ENCODE assay signal across 1 cellular context in genomic region chr17:60968266-60968665, GRCh38.
TF ChIP-seq lines count a peak whose summit lies in the region.

No MANE protein-coding gene starts in this region.

TF ChIP-seq in GM23338, 12 proteins besides CTCF, POLR2A, EP300 and RAD21 (continued from another document):
- TF ChIP-seq ZNF462 (CRISPR knock-in tag; IDR thresholded peaks at IDR 0.05) (no peak), CREB1 (CRISPR knock-in tag; IDR thresholded peaks at IDR 0.05; ENCODE audit: low read depth) (no peak), EZH2phosphoT487 (IDR thresholded peaks at IDR 0.05; ENCODE audit: unreplicated experiment) (no peak), ZNF331 (CRISPR knock-in tag; IDR thresholded peaks at IDR 0.05; ENCODE audit: low read depth) (no peak), NANOG (IDR thresholded peaks at IDR 0.05; ENCODE audit: borderline replicate concordance) (no peak)
- TF ChIP-seq, protein P1, sequence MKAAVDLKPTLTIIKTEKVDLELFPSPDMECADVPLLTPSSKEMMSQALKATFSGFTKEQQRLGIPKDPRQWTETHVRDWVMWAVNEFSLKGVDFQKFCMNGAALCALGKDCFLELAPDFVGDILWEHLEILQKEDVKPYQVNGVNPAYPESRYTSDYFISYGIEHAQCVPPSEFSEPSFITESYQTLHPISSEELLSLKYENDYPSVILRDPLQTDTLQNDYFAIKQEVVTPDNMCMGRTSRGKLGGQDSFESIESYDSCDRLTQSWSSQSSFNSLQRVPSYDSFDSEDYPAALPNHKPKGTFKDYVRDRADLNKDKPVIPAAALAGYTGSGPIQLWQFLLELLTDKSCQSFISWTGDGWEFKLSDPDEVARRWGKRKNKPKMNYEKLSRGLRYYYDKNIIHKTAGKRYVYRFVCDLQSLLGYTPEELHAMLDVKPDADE (IDR thresholded peaks at IDR 0.05) = no peak
